ENCODE assay signal across 26 cellular contexts in genomic region chr9:122216138-122216797, GRCh38. TPM values are rescaled to one million over a fixed set of nuclear protein-coding genes. Genes with fewer than 3 reads are reported as not detected.
"Had no signal": no experiment of that assay in that cellular context is flagged by ENCODE, and none has a peak within 500 bp of the region (broad histone marks: within the 10 kb centered on the region; RNA-seq: fewer than 3 reads in every experiment).

No MANE protein-coding gene starts in this region.

- H3K9me3 Mint-ChIP-seq: activated naive CD4-positive, alpha-beta T cell treated with anti-CD3 and anti-CD28 coated beads, Interleukin-2, amount 50 U/mL, for 72 hours; activated T-cell treated with anti-CD3 and anti-CD28 coated beads, Interleukin-2, amount 50 U/mL, for 24 hours; activated T-helper 17 cell treated with anti-CD3 and anti-CD28 coated beads, Interleukin-2, amount 50 U/mL, for 72 hours; natural killer cell; stimulated activated naive CD8-positive, alpha-beta T cell treated with anti-CD3 and anti-CD28 coated beads, Interleukin-15, Interleukin-2, amounts not matched to agents 100 ng/mL and 50 ng/mL, for 24 hours had no signal

- H2AFZ ChIP-seq: parathyroid adenoma had no signal

- H3K4me3 Mint-ChIP-seq: activated T-cell treated with anti-CD3 and anti-CD28 coated beads, Interleukin-2, amount 50 U/mL, for 24 hours; activated T-helper 17 cell treated with anti-CD3 and anti-CD28 coated beads, Interleukin-2, amount 50 U/mL, for 72 hours; natural killer cell; stimulated activated naive CD8-positive, alpha-beta T cell treated with anti-CD3 and anti-CD28 coated beads, Interleukin-15, Interleukin-2, amounts not matched to agents 100 ng/mL and 50 ng/mL, for 24 hours had no signal

- H3K27ac ChIP-seq: coronary artery, esophagus squamous epithelium, gastrocnemius medialis, left ventricle myocardium inferior, neutrophil, parathyroid adenoma, skin epidermis, tibial artery had no signal

- H3K36me3 ChIP-seq: esophagus squamous epithelium, gastrocnemius medialis, left ventricle myocardium inferior, neutrophil, tibial artery had no signal

- FAIRE-seq: astrocyte had no signal

- ATAC-seq: activated naive CD4-positive, alpha-beta T cell treated with anti-CD3 and anti-CD28 coated beads, Interleukin-2, amount 50 U/mL, for 72 hours; activated T-helper 17 cell treated with anti-CD3 and anti-CD28 coated beads, Interleukin-2, amount 50 U/mL, for 72 hours; gastrocnemius medialis; natural killer cell had no signal

- DNase-seq: activated CD4-positive, alpha-beta T cell treated with anti-CD3 and anti-CD28 coated beads, Interleukin-2, amount 50 U/mL, for 1 hour; activated CD4-positive, CD25-positive, alpha-beta regulatory T cell treated with anti-CD3 and anti-CD28 coated beads, Interleukin-2, amount 50 U/mL, for 72 hours; activated CD8-positive, alpha-beta memory T cell treated with anti-CD3 and anti-CD28 coated beads, Interleukin-2, amount 50 U/mL, for 4 hours; activated T-cell treated with anti-CD3 and anti-CD28 coated beads, Interleukin-2, amount 50 U/mL, for 24 hours; cerebellar nuclear complex; esophagus squamous epithelium; gastrocnemius medialis; hypothalamus; kidney glomerular epithelial cell; left ventricle myocardium inferior; midbrain; natural killer cell; stimulated activated CD4-positive, alpha-beta T cell treated with anti-CD3 and anti-CD28 coated beads, Interleukin-1b, Interleukin-23, amount 100 ng/mL, for 48 hours; substantia nigra; tibial artery had no signal

- H3K4me3 ChIP-seq: coronary artery, esophagus squamous epithelium, gastrocnemius medialis, left ventricle myocardium inferior, skin epidermis, tibial artery had no signal

- H3K4me1 ChIP-seq: parathyroid adenoma had no signal

- H3K36me3 Mint-ChIP-seq: activated naive CD4-positive, alpha-beta T cell treated with anti-CD3 and anti-CD28 coated beads, Interleukin-2, amount 50 U/mL, for 72 hours; natural killer cell had no signal

- H3K9ac ChIP-seq: parathyroid adenoma had no signal

- H3K27ac Mint-ChIP-seq: activated naive CD4-positive, alpha-beta T cell treated with anti-CD3 and anti-CD28 coated beads, Interleukin-2, amount 50 U/mL, for 72 hours; activated T-cell treated with anti-CD3 and anti-CD28 coated beads, Interleukin-2, amount 50 U/mL, for 24 hours; activated T-helper 17 cell treated with anti-CD3 and anti-CD28 coated beads, Interleukin-2, amount 50 U/mL, for 72 hours; natural killer cell; stimulated activated naive CD8-positive, alpha-beta T cell treated with anti-CD3 and anti-CD28 coated beads, Interleukin-15, Interleukin-2, amounts not matched to agents 100 ng/mL and 50 ng/mL, for 24 hours had no signal

- H3K9me3 ChIP-seq: esophagus squamous epithelium, gastrocnemius medialis, left ventricle myocardium inferior, neutrophil, tibial artery had no signal

RNA-seq across cellular contexts. Expression of gene LHX6, which starts 12.5 kb away (rescaled TPM):
- total RNA-seq: activated T-helper 17 cell treated with anti-CD3 and anti-CD28 coated beads, Interleukin-2, amount 50 U/mL, for 72 hours; natural killer cell; T-helper 2 cell treated with Interferon-gamma antibody and Interleukin-4, amounts not matched to agents 100 ng/mL and 5 ng/mL, for 36 hours had no signal

RNA-seq across cellular contexts. Expression of gene MORN5, which starts 56.6 kb away (rescaled TPM):
- total RNA-seq: activated T-helper 17 cell treated with anti-CD3 and anti-CD28 coated beads, Interleukin-2, amount 50 U/mL, for 72 hours; astrocyte; esophagus squamous epithelium; gastrocnemius medialis; left ventricle myocardium inferior; lung microvascular endothelial cell; natural killer cell; pulmonary artery endothelial cell; T-helper 2 cell treated with Interferon-gamma antibody and Interleukin-4, amounts not matched to agents 100 ng/mL and 5 ng/mL, for 36 hours had no signal
